11 cellular contexts compared by ENCODE assay signal in the genomic region with DNA sequence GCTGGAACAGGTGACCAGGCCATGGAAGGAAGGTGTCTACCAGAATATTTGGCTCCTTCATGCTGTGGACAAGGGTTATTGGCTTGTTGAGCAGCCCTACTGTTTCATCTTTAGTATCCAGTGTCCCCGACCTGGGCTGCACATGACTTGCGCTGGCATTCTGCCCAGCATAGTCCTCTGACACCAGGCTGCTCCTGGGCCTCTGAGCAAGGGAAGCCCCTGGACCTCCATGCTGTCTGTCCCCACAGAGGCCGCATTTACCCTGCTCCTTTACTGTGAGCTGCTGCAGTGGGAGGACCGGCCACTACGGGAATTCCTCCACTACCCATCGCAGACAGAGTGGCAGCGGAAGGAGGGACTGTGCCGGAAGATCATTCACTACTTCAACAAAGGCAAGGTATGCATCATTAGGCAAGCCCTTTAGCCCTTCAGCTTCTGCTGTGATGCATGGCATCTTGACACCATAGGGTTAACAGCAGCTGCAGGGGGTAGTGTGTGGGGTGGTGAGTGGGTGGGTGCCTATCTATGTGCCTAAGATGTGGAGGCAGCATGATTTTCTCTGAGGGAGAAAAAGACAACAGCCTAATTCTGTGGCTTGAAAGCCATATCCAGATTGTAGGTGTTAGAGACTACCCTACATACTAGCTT. TPM values are rescaled to one million over a fixed set of nuclear protein-coding genes. Genes with fewer than 3 reads are reported as not detected.
A peak's percentile ranks its signal among the peaks of the same experiment; 100 is the strongest.
DNase-seq lines count a peak whose midpoint lies in the region; ATAC-seq and TF ChIP-seq lines count a peak whose summit lies in the region.
"Had no signal": no experiment of that assay in that cellular context is flagged by ENCODE, and none has a peak within 500 bp of the region (broad histone marks: within the 10 kb centered on the region; RNA-seq: fewer than 3 reads in every experiment).

No MANE protein-coding gene starts in this region.

- H3K27ac ChIP-seq in HCT116 (ENCODE audit: low read depth, low read length) (peak overlapping the region; percentile 81), angular gyrus (ENCODE audit: low read depth, low read length) (peak overlapping the region; percentile 74)
- H3K27ac ChIP-seq: foreskin keratinocyte had no signal

- CTCF ChIA-PET in HCT116 (lab: Charles Lee), result interaction anchor here (1.5 to 2.0 kb wide), 3 partner anchors 30 to 241 kb away, joined by 4 to 5 read pairs (median 5); no protein-coding TSS in a partner anchor

- H3K9me2 ChIP-seq in HCT116 (ENCODE audit: insufficient read depth), result no peaks in the 10 kb centered on the region

- H3K4me2 ChIP-seq in HCT116 (ENCODE audit: low read length) (peak overlapping the region; percentile 73), skeletal muscle satellite cell (ENCODE audit: low read length) (peak overlapping the region; percentile 73)

- RAD21 ChIA-PET in HCT116 (lab: Charles Lee; ENCODE audit: low non-redundant PET in 1 of 2, low total read pairs in 2 of 2, uncharacterized antibody in 2 of 2, unreplicated experiment in 2 of 2), result no interaction called here

- peak; percentile 55 for ATAC-seq in HCT116
- no peak for ATAC-seq in HG02642 (IDR thresholded peaks at IDR 0.05; ENCODE audit: poor library complexity, unreplicated experiment)
- no peak for ATAC-seq in GM21786 (IDR thresholded peaks at IDR 0.05; ENCODE audit: unreplicated experiment)
- ATAC-seq: stimulated activated naive CD8-positive, alpha-beta T cell treated with anti-CD3 and anti-CD28 coated beads, Interleukin-15, amount 100 ng/mL, for 72 hours had no signal

- H3K4me3 ChIP-seq in HCT116 (replicated peaks in 1 of 2; ENCODE audit: low read depth in 1 of 2, low read length in 2 of 2) (peak overlapping the region in 1 of 2 experiments; percentile 42; a peak in 3 of 4 replicates), skeletal muscle satellite cell (ENCODE audit: low read length) (peak overlapping the region; percentile 2)

- no peaks in the 10 kb centered on the region for H3K9me3 ChIP-seq in HCT116 (ENCODE audit: control insufficient read depth in 1 of 2, insufficient read depth in 1 of 2, low read depth in 1 of 2, low read length in 2 of 2)
- no peaks in the 10 kb centered on the region for H3K9me3 ChIP-seq in skeletal muscle satellite cell (replicated peaks; ENCODE audit: low read length)

- H3K4me1 ChIP-seq in HCT116 (ENCODE audit: control insufficient read depth in 1 of 2, insufficient read depth in 2 of 2, low read length in 2 of 2) (peaks cover 59 to 69% of the 10 kb centered on the region in 2 experiments), skeletal muscle satellite cell (ENCODE audit: control insufficient read depth, insufficient read depth, low read length) (peaks cover 44% of the 10 kb centered on the region)

- no peaks in the 10 kb centered on the region for H3K36me3 ChIP-seq in HCT116 (ENCODE audit: control insufficient read depth in 1 of 2, insufficient read depth in 2 of 2, low read length in 2 of 2)
- no peaks in the 10 kb centered on the region for H3K36me3 ChIP-seq in skeletal muscle satellite cell (ENCODE audit: insufficient read depth, low read length)

- no peak overlapping the region for H2AFZ ChIP-seq in HCT116 (ENCODE audit: low read depth, low read length, poor library complexity, severe bottlenecking)

- H3K27me3 ChIP-seq in HCT116 (ENCODE audit: insufficient read depth, low read length) (no peaks in the 10 kb centered on the region), skeletal muscle satellite cell (ENCODE audit: control insufficient read depth, insufficient read depth, low read length) (no peaks in the 10 kb centered on the region)
- H3K27me3 ChIP-seq: foreskin keratinocyte had no signal

- no peak for TF ChIP-seq RAD21 in HCT116 (IDR thresholded peaks at IDR 0.05; ENCODE audit: low read depth)

- POLR2A ChIA-PET in HCT116 (lab: Charles Lee), result no interaction called here

- peak overlapping the region; percentile 58 for H3K9ac ChIP-seq in HCT116 (ENCODE audit: low read length)
- H3K9ac ChIP-seq in skeletal muscle satellite cell (ENCODE audit: low read depth, low read length), result peak overlapping the region; percentile 67

- no peaks in the 10 kb centered on the region for H4K20me1 ChIP-seq in HCT116 (ENCODE audit: insufficient read depth)

- intact Hi-C loops in HCT116 (cut with micrococcal nuclease), result no loop called here

- DNase-seq in HCT116 (ENCODE audit: low read depth, low spot score) (peak; percentile 29), glomerular visceral epithelial cell (ENCODE audit: extremely low spot score) (peak; percentile 53), SW480 (ENCODE audit: low spot score) (no peak), RKO (ENCODE audit: low spot score) (no peak)
- DNase-seq: activated CD4-positive, alpha-beta T cell treated with anti-CD3 and anti-CD28 coated beads, Interleukin-2, amount 50 U/mL, for 1 hour; stimulated activated naive CD8-positive, alpha-beta T cell treated with anti-CD3 and anti-CD28 coated beads, Interleukin-15, amount 100 ng/mL, for 72 hours had no signal

- no peaks in the 10 kb centered on the region for H3K79me2 ChIP-seq in HCT116 (ENCODE audit: insufficient read depth, low read length)

- BruUV-seq in HCT116 (replicated peaks; lab: Mats Ljungman, UMichigan), result no TSS peak

- no peak for TF ChIP-seq CTCF in HCT116 (IDR thresholded peaks at IDR 0.05 in 2 of 3, conservative IDR thresholded peaks at IDR 0.05 in 1 of 3; ENCODE audit: borderline replicate concordance in 1 of 3, insufficient read depth in 1 of 3, low read depth in 2 of 3, low read length in 2 of 3)

- no peak for TF ChIP-seq POLR2A in HCT116 (IDR thresholded peaks at IDR 0.05; ENCODE audit: borderline replicate concordance, extremely low read depth, insufficient read depth, insufficient read length)

TF ChIP-seq in HCT116, 20 proteins besides CTCF, POLR2A, EP300 and RAD21:
- TF ChIP-seq ZFX (IDR thresholded peaks at IDR 0.05), result no peak
- no peak for TF ChIP-seq JUND (IDR thresholded peaks at IDR 0.05)
- TF ChIP-seq, protein P1, sequence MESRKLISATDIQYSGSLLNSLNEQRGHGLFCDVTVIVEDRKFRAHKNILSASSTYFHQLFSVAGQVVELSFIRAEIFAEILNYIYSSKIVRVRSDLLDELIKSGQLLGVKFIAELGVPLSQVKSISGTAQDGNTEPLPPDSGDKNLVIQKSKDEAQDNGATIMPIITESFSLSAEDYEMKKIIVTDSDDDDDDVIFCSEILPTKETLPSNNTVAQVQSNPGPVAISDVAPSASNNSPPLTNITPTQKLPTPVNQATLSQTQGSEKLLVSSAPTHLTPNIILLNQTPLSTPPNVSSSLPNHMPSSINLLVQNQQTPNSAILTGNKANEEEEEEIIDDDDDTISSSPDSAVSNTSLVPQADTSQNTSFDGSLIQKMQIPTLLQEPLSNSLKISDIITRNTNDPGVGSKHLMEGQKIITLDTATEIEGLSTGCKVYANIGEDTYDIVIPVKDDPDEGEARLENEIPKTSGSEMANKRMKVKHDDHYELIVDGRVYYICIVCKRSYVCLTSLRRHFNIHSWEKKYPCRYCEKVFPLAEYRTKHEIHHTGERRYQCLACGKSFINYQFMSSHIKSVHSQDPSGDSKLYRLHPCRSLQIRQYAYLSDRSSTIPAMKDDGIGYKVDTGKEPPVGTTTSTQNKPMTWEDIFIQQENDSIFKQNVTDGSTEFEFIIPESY (IDR thresholded peaks at IDR 0.05; ENCODE audit: extremely low read depth, insufficient replicate concordance, low read length), result no peak
- no peak for TF ChIP-seq YY1 (IDR thresholded peaks at IDR 0.05; ENCODE audit: extremely low read depth, insufficient replicate concordance, low read depth, low read length)
- no peak for TF ChIP-seq EZH2phosphoT487 (IDR thresholded peaks at IDR 0.05; ENCODE audit: borderline replicate concordance)
- no peak for TF ChIP-seq MAX (IDR thresholded peaks at IDR 0.05)
- TF ChIP-seq, protein P2, sequence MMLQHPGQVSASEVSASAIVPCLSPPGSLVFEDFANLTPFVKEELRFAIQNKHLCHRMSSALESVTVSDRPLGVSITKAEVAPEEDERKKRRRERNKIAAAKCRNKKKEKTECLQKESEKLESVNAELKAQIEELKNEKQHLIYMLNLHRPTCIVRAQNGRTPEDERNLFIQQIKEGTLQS (IDR thresholded peaks at IDR 0.05), result no peak
- no peak for TF ChIP-seq EZH2 (IDR thresholded peaks at IDR 0.05)
- no peak for TF ChIP-seq ZNF274 (IDR thresholded peaks at IDR 0.05; ENCODE audit: low read depth, low read length)
- no peak for TF ChIP-seq ELF1 (IDR thresholded peaks at IDR 0.05; ENCODE audit: borderline replicate concordance, low read depth)
- no peak for TF ChIP-seq FOSL1 (IDR thresholded peaks at IDR 0.05; ENCODE audit: low read depth)
- no peak for TF ChIP-seq SIN3A (IDR thresholded peaks at IDR 0.05; ENCODE audit: low read depth)
- TF ChIP-seq CBX3 (IDR thresholded peaks at IDR 0.05; ENCODE audit: low read depth), result no peak
- no peak for TF ChIP-seq SRF (IDR thresholded peaks at IDR 0.05; ENCODE audit: low read depth)
- no peak for TF ChIP-seq TCF7L2 (IDR thresholded peaks at IDR 0.05; ENCODE audit: borderline replicate concordance, extremely low read depth, insufficient read depth, insufficient read length)
- no peak for TF ChIP-seq SP1 (IDR thresholded peaks at IDR 0.05; ENCODE audit: low read depth)
- TF ChIP-seq EGR1 (IDR thresholded peaks at IDR 0.05; ENCODE audit: low read depth), result no peak

RNA-seq across cellular contexts. Expression of gene MANF, which starts 44.0 kb away (rescaled TPM):
- 132 TPM for total RNA-seq in HCT116 (2021; ENCODE audit: unreplicated experiment)
- 95.1 and 99.2 TPM in 2 replicates for polyA plus RNA-seq in HCT116 (2012)
- 113 and 146 TPM in 2 replicates for total RNA-seq in skeletal muscle satellite cell (2012; rRNA removed)

RNA-seq across cellular contexts. Expression of gene RBM15B, which starts 50.0 kb away (rescaled TPM):
- total RNA-seq in HCT116 (2021; ENCODE audit: unreplicated experiment), result 24.1 TPM
- 15.6 and 15.8 TPM in 2 replicates for polyA plus RNA-seq in HCT116 (2012)
- 25.1 and 25.3 TPM in 2 replicates for total RNA-seq in skeletal muscle satellite cell (2012; rRNA removed)

Comparison
In these comparisons a context has a peak if more than half of its experiments do, and no peak if none do; other contexts are left out.
1. DNase-seq: peak in HCT116 (single experiment) and glomerular visceral epithelial cell (single experiment); none in SW480 (single experiment) and RKO (single experiment).